Comparison of ENCODE assay signal across 2 cellular contexts in the genomic region with DNA sequence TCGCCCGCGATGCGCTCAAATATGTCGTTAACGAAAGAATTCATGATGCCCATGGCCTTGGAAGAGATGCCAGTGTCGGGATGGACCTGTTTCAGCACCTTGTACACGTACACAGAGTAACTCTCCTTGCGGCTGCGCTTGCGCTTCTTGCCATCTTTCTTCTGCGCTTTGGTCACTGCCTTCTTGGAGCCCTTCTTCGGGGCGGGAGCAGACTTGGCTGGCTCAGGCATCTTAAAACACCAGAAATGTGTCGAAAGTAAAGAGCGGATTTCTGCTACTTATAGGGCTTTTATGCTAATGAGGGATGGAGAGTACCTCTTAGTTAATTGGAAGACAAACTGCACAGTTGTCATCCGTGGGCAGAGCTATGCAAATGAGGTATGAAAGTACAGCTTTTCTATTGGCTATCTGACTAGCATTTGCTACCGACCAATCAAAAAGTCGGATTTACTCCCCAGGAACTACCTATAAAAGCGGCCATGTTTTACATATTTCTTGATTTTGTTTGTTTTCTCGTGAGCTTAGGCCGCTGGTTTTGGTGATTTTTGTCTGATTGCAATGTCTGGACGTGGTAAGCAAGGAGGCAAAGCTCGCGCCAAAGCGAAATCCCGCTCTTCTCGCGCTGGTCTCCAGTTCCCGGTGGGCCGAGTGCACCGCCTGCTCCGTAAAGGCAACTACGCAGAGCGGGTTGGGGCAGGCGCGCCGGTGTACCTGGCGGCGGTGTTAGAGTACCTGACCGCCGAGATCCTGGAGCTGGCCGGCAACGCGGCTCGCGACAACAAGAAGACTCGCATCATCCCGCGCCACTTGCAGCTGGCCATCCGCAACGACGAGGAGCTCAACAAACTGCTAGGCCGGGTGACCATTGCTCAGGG.
TF ChIP-seq lines count a peak whose summit lies in the region.

No MANE protein-coding gene starts in this region.

TF ChIP-seq in HCT116, 20 proteins besides CTCF, POLR2A, EP300 and RAD21 (continued from another document):
- TF ChIP-seq YY1 (IDR thresholded peaks at IDR 0.05; ENCODE audit: extremely low read depth, insufficient replicate concordance, low read depth, low read length) (peak; percentile 87), ZFX (IDR thresholded peaks at IDR 0.05) (peak; percentile 49), CEBPB (IDR thresholded peaks at IDR 0.05; ENCODE audit: low read depth) (0 out of 2 replicates have a peak, but pooled peaks have one; percentile 9)
- TF ChIP-seq, protein P1, sequence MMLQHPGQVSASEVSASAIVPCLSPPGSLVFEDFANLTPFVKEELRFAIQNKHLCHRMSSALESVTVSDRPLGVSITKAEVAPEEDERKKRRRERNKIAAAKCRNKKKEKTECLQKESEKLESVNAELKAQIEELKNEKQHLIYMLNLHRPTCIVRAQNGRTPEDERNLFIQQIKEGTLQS (IDR thresholded peaks at IDR 0.05), result no peak
- TF ChIP-seq, protein P2, sequence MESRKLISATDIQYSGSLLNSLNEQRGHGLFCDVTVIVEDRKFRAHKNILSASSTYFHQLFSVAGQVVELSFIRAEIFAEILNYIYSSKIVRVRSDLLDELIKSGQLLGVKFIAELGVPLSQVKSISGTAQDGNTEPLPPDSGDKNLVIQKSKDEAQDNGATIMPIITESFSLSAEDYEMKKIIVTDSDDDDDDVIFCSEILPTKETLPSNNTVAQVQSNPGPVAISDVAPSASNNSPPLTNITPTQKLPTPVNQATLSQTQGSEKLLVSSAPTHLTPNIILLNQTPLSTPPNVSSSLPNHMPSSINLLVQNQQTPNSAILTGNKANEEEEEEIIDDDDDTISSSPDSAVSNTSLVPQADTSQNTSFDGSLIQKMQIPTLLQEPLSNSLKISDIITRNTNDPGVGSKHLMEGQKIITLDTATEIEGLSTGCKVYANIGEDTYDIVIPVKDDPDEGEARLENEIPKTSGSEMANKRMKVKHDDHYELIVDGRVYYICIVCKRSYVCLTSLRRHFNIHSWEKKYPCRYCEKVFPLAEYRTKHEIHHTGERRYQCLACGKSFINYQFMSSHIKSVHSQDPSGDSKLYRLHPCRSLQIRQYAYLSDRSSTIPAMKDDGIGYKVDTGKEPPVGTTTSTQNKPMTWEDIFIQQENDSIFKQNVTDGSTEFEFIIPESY (IDR thresholded peaks at IDR 0.05; ENCODE audit: extremely low read depth, insufficient replicate concordance, low read length), result peak; percentile 75
- TF ChIP-seq, protein P3, sequence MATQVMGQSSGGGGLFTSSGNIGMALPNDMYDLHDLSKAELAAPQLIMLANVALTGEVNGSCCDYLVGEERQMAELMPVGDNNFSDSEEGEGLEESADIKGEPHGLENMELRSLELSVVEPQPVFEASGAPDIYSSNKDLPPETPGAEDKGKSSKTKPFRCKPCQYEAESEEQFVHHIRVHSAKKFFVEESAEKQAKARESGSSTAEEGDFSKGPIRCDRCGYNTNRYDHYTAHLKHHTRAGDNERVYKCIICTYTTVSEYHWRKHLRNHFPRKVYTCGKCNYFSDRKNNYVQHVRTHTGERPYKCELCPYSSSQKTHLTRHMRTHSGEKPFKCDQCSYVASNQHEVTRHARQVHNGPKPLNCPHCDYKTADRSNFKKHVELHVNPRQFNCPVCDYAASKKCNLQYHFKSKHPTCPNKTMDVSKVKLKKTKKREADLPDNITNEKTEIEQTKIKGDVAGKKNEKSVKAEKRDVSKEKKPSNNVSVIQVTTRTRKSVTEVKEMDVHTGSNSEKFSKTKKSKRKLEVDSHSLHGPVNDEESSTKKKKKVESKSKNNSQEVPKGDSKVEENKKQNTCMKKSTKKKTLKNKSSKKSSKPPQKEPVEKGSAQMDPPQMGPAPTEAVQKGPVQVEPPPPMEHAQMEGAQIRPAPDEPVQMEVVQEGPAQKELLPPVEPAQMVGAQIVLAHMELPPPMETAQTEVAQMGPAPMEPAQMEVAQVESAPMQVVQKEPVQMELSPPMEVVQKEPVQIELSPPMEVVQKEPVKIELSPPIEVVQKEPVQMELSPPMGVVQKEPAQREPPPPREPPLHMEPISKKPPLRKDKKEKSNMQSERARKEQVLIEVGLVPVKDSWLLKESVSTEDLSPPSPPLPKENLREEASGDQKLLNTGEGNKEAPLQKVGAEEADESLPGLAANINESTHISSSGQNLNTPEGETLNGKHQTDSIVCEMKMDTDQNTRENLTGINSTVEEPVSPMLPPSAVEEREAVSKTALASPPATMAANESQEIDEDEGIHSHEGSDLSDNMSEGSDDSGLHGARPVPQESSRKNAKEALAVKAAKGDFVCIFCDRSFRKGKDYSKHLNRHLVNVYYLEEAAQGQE (IDR thresholded peaks at IDR 0.05; ENCODE audit: low read depth), result no peak

TF ChIP-seq in neural cell, 6 proteins besides CTCF, POLR2A, EP300 and RAD21 (continued from another document):
- TF ChIP-seq, protein P3 (IDR thresholded peaks at IDR 0.05; ENCODE audit: borderline replicate concordance), result peak; percentile 82
